In the genomic region with DNA sequence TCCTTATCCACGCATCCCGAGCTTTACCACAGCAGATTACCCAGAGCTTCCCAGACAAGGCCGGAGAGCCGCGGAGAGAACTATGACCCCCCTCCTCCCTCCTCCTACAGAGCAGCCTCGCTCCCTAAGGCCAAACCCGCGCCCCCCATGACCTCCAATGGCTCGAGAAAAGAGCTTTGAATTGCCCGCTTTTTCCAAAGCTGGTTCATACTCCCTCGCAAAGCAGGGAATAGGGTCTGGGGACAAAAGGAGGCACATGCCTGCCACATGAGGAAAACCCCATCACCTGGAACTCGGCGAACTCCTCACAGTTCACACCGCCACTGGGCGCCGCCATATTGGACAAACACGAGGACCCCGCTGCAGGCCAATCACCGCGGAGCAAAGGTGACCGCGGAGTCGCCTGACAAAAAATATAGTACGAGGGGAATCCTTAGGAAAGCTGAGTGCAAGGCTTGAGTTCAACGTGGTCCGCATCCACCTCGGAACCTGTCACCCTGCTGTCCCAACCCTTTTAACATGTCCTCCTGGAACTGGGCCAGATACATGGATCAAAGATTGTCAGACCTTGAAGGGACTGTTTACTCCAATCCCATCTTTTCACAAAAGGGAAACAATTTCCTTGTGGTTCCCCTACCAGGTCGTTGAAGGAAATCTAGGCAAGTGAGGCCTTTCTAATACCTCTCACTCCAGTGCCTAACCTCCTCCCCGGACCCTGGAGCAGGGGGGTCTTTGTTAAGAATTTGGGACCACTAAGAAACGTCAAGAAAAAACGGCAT, we compare ENCODE assay signal across 8 cellular contexts. TPM values are rescaled to one million over a fixed set of nuclear protein-coding genes. Genes with fewer than 3 reads are reported as not detected.
DNase-seq lines count a peak whose midpoint lies in the region; ATAC-seq and TF ChIP-seq lines count a peak whose summit lies in the region.

Gene MIX23 (minus strand): TSS at position 344 of the 779 bp plus-strand sequence. CDS start 7 bp downstream, at position 337.

- peak; percentile 40 for ATAC-seq in HG02840 (IDR thresholded peaks at IDR 0.05; ENCODE audit: low FRiP score, unreplicated experiment)
- ATAC-seq in left ventricle myocardium superior, result peak; percentile 87
- peak; percentile 82 to 89 (median 86) for ATAC-seq in psoas muscle

- no peak for TF ChIP-seq CTCF in psoas muscle (IDR thresholded peaks at IDR 0.05)

- H3K27ac ChIP-seq in angular gyrus (ENCODE audit: low read depth, low read length) (peak within 1 kb of the TSS; percentile 86), psoas muscle (peak within 1 kb of the TSS; percentile 96), urinary bladder (ENCODE audit: low read depth) (peak within 1 kb of the TSS; percentile 83)

- no peaks in the 10 kb centered on the region for H3K9me3 ChIP-seq in psoas muscle

- peak within 1 kb of the TSS; percentile 71 for H3K4me3 ChIP-seq in GM08714 (ENCODE audit: low read length)
- peak within 1 kb of the TSS; percentile 81 for H3K4me3 ChIP-seq in psoas muscle
- peak within 1 kb of the TSS; percentile 68 for H3K4me3 ChIP-seq in urinary bladder (ENCODE audit: low read depth, low read length)

- 0% methylated on average over 31 of the region's 31 CpGs for WGBS in psoas muscle, 3 donors
- under 1% methylated on average over 31 of the region's 31 CpGs for WGBS in urinary bladder

- peak; percentile 78 to 85 for DNase-seq in NCI-H1930 (lab: John Stamatoyannopoulos, UW)
- peak; percentile 90 for DNase-seq in left ventricle myocardium superior
- DNase-seq in psoas muscle, result peak; percentile 89 to 92

- H3K4me1 ChIP-seq in psoas muscle (peaks cover 17% of the 10 kb centered on the region), urinary bladder (ENCODE audit: insufficient read depth) (peaks cover 2% of the 10 kb centered on the region)

- no peaks in the 10 kb centered on the region for H3K27me3 ChIP-seq in psoas muscle (ENCODE audit: insufficient read depth in 3 of 3, low read length in 2 of 3)

- H3K36me3 ChIP-seq in psoas muscle (ENCODE audit: insufficient read depth in 1 of 2, low read depth in 1 of 2), result peaks cover 0 to 7% of the 10 kb centered on the region in 2 donors
- H3K36me3 ChIP-seq in urinary bladder (ENCODE audit: insufficient read depth), result no peaks in the 10 kb centered on the region

- intact Hi-C loops in T-helper 2 cell treated with Interferon-gamma antibody and Interleukin-4, amounts not matched to agents 100 ng/mL and 5 ng/mL, for 36 hours (cut with micrococcal nuclease), result loop anchor here (1.0 to 10.0 kb wide), 6 partner anchors 33 to 1641 kb away; partner anchors contain the start of genes GTF2E1, HSPBAP1, PARP14 and RABL3
- intact Hi-C loops in left ventricle myocardium superior (cut with micrococcal nuclease), result no loop called here
- intact Hi-C loops in psoas muscle (cut with DNase I), result loop anchor here in 1 of 2 donors (10.0 kb wide), 2 partner anchors 548 to 838 kb away; partner anchors contain the start of genes EAF2, IQCB1 and POLQ

RNA-seq across cellular contexts. Expression of gene MIX23, which starts in this region (rescaled TPM):
- 52.3 and 52.7 TPM in 2 replicates for total RNA-seq in T-helper 2 cell treated with Interferon-gamma antibody and Interleukin-4, amounts not matched to agents 100 ng/mL and 5 ng/mL, for 36 hours
- total RNA-seq in left ventricle myocardium superior (28.6 TPM), psoas muscle (10 to 100 TPM; 34.9 to 50.3 (median 35.5) TPM), urinary bladder (40.0 TPM)
- polyA plus RNA-seq in psoas muscle (100 to 1,000 TPM in 1 of 3 donors, 10 to 100 TPM in 2; 70.1 to 134 (median 79.2) TPM), urinary bladder (13.1 TPM)

Comparison
In these comparisons a context has a peak if more than half of its experiments do, and no peak if none do; other contexts are left out.
1. Peak in every context shown above with its lines: DNase-seq, ATAC-seq, H3K4me3 ChIP-seq and H3K27ac ChIP-seq.